Comparison of ENCODE assay signal across 8 cellular contexts in genomic region chr16:85554114-85554790, GRCh38. TPM values are rescaled to one million over a fixed set of nuclear protein-coding genes. Genes with fewer than 3 reads are reported as not detected.
DNase-seq lines count a peak whose midpoint lies in the region; ATAC-seq, FAIRE-seq and TF ChIP-seq lines count a peak whose summit lies in the region.

No MANE protein-coding gene starts in this region.

- peak overlapping the region; percentile 28 for H2AFZ ChIP-seq in GM23248

- no peaks in the 10 kb centered on the region for H3K27me3 Mint-ChIP-seq in T-helper 17 cell

- intact Hi-C loops in gastrocnemius medialis (cut with DNase I; ENCODE audit: low total_unique reads), result loop anchor here (1.0 to 10.0 kb wide), 3 partner anchors 57 to 269 kb away; no protein-coding TSS in a partner anchor

- H4K20me1 ChIP-seq in GM23248 (ENCODE audit: insufficient read depth), result peaks cover 15% of the 10 kb centered on the region; the same call in 1 of the 2 replicates

- peak; percentile 87 for FAIRE-seq in G401.6 (lab: Jason Lieb, UNC)

- in situ Hi-C loops in GM23248 (cut with MboI) (no loop called here), astrocyte of the cerebellum (cut with HindIII; ENCODE audit: low sequenced_read_pairs) (no loop called here), gastrocnemius medialis (cut with MboI; ENCODE audit: low sequenced_read_pairs in 4 of 4) (loop anchor here in 1 of 4 donors (5.0 kb wide), 1 partner anchor 53 kb away; no protein-coding TSS in a partner anchor)

- H3K4me3 Mint-ChIP-seq in T-helper 17 cell, result peak overlapping the region; percentile 96

- TF ChIP-seq POLR2A in gastrocnemius medialis (IDR thresholded peaks at IDR 0.05), result no peak

- H3K79me2 ChIP-seq in GM23248 (ENCODE audit: insufficient read depth), result peaks cover 42% of the 10 kb centered on the region

- peaks cover 28% of the 10 kb centered on the region for H3K4me1 Mint-ChIP-seq in T-helper 17 cell

- no peaks in the 10 kb centered on the region for H3K9me2 ChIP-seq in GM23248 (ENCODE audit: insufficient read depth)

- H3K36me3 ChIP-seq in GM23248 (ENCODE audit: low read depth) (no peaks in the 10 kb centered on the region), gastrocnemius medialis (no peaks in the 10 kb centered on the region)

- H3K4me1 ChIP-seq in GM23248 (ENCODE audit: insufficient read depth) (peaks cover 7% of the 10 kb centered on the region; the same call in 1 of the 2 replicates), gastrocnemius medialis (peaks cover 34 to 37% of the 10 kb centered on the region in 2 donors)

- H3K4me3 ChIP-seq in GM23248 (peak overlapping the region; percentile 99), astrocyte of the cerebellum (ENCODE audit: low read depth, low read length) (peak overlapping the region; percentile 59), gastrocnemius medialis (peak overlapping the region; percentile 88 to 98 (median 94))

- H3K27ac ChIP-seq in GM23248 (peak overlapping the region; percentile 81), gastrocnemius medialis (peak overlapping the region; percentile 95 to 96 (median 96))

- H3K27me3 ChIP-seq in GM23248 (replicated peaks; ENCODE audit: insufficient read depth), result no peaks in the 10 kb centered on the region
- no peaks in the 10 kb centered on the region for H3K27me3 ChIP-seq in gastrocnemius medialis

- H3K9me3 ChIP-seq in GM23248 (ENCODE audit: low read depth) (no peaks in the 10 kb centered on the region), T-helper 17 cell (ENCODE audit: control insufficient read depth, low read length, poor library complexity, severe bottlenecking) (no peaks in the 10 kb centered on the region), gastrocnemius medialis (no peaks in the 10 kb centered on the region)

- TF ChIP-seq CTCF in astrocyte of the cerebellum (IDR thresholded peaks at IDR 0.05; ENCODE audit: low read depth, low read length, missing control alignments) (no peak), gastrocnemius medialis (IDR thresholded peaks at IDR 0.05 in 4 of 5, conservative IDR thresholded peaks at IDR 0.05 in 1 of 5) (no peak)

- peak; percentile 79 for ATAC-seq in T-helper 17 cell
- peak; percentile 26 to 32 for ATAC-seq in gastrocnemius medialis

- H3K4me2 ChIP-seq in GM23248 (ENCODE audit: unreplicated experiment), result peak overlapping the region; percentile 99

- peak overlapping the region; percentile 94 for H3K27ac Mint-ChIP-seq in T-helper 17 cell

- H3K36me3 Mint-ChIP-seq in T-helper 17 cell (ENCODE audit: low read depth), result no peaks in the 10 kb centered on the region

- peak overlapping the region; percentile 89 for H3K9ac ChIP-seq in GM23248

- WGBS in GM23248 (ENCODE audit: low coverage in 1 of 2, low lambda C conversion rate in 2 of 2, missing lambda C conversion rate in 2 of 2), 2 experiments, result 0 to 2% methylated on average over 15 to 35 of the region's 35 CpGs

- DNase-seq in GM23248 (peak; percentile 84), LHCN-M2 (ENCODE audit: low read depth) (peak; percentile 84), T-helper 17 cell (peak; percentile 29 to 47 (median 47)), astrocyte of the cerebellum (ENCODE audit: low read depth) (peak; percentile 53), hypothalamus (lab: John Stamatoyannopoulos, UW) (peak in 32 of 51 donors; percentile 9 to 72 (median 31)), gastrocnemius medialis (peak; percentile 55 to 66), NCI-H2171 treated with DMSO at 0.1 percent for 48 hours (lab: John Stamatoyannopoulos, UW) (no peak)

- H3F3A ChIP-seq in GM23248 (ENCODE audit: insufficient read depth), result peaks cover 5% of the 10 kb centered on the region; the same call in 1 of the 2 replicates

RNA-seq across cellular contexts. Expression of gene GSE1, which starts 58.9 kb away (rescaled TPM):
- 35.1 and 46.3 TPM in 2 replicates for total RNA-seq in GM23248 (2014; rRNA removed; shearing (Covaris generic))
- 10.6 and 11.6 TPM in 2 replicates for polyA plus RNA-seq in GM23248 (2016; fragmentation: Nextera tagmentation; extraction: Ambion mirVana)
- 10.9 and 14.3 TPM in 2 replicates for total RNA-seq in LHCN-M2 (2014; rRNA removed)
- 6.4 TPM for polyA plus RNA-seq in LHCN-M2 (2012)
- 10 to 100 TPM; 39.1 to 40.9 TPM for total RNA-seq in T-helper 17 cell
- 10 to 100 TPM; 45.1 to 89.3 (median 71.3) TPM for total RNA-seq in gastrocnemius medialis
